ENCODE assay signal across 32 cellular contexts in the genomic region with DNA sequence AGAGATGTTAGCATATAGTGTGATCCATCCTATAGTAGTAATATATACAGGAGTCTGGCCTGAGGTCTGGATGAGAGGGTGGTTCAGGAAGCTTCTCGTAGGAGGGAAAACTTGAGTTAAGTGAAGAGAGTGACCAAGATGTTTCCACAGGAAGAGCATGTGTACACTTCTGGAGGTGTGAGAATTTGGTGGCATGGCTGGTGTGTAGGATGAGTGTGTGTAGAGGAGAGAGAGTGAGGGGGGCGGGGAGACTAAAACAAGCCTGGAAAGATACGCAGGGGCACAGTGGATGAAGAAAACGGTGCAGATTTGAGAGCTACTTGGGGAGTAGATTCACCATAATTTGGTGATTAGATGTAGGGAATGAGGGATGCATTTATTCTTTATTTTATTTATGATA. TPM values are rescaled to one million over a fixed set of nuclear protein-coding genes. Genes with fewer than 3 reads are reported as not detected.
DNase-seq lines count a peak whose midpoint lies in the region; ATAC-seq and TF ChIP-seq lines count a peak whose summit lies in the region.
"Had no signal": no experiment of that assay in that cellular context is flagged by ENCODE, and none has a peak within 500 bp of the region (broad histone marks: within the 10 kb centered on the region; RNA-seq: fewer than 3 reads in every experiment).

No MANE protein-coding gene starts in this region.

- H3K79me1 ChIP-seq in IMR-90 (ENCODE audit: low read depth in 1 of 2, low read length in 2 of 2) (no peaks in the 10 kb centered on the region), H9 (ENCODE audit: insufficient read depth, low read depth, low read length, poor library complexity, severe bottlenecking) (no peaks in the 10 kb centered on the region)

- H2BK12ac ChIP-seq in H9 (ENCODE audit: insufficient read length, low read depth, low read length): no peak overlapping the region

- BruUV-seq in IMR-90 (replicated peaks; lab: Mats Ljungman, UMichigan): no TSS peak

- no peak for TF ChIP-seq POLR2A in IMR-90 (IDR thresholded peaks at IDR 0.05; ENCODE audit: low read depth, low read length)

- H3K4me3 Mint-ChIP-seq in activated T-cell treated with anti-CD3 and anti-CD28 coated beads, Interleukin-2, amount 50 U/mL, for 24 hours: no peak overlapping the region
- H3K4me3 Mint-ChIP-seq in activated T-helper 1 cell treated with anti-CD3 and anti-CD28 coated beads, Interleukin-12 subunit alpha, Interleukin-12 subunit beta, Interleukin-2, Interleukin-4 antibody, amounts not matched to agents 30 ng/mL and 10 ng/mL and 1 ng/mL, durations not matched to agents 14 hours and 24 hours and 36 hours: no peak overlapping the region
- H3K4me3 Mint-ChIP-seq in osteocyte (ENCODE audit: unreplicated experiment) (no peak overlapping the region), H9 (no peak overlapping the region)
- H3K4me3 Mint-ChIP-seq: activated naive CD8-positive, alpha-beta T cell treated with anti-CD3 and anti-CD28 coated beads, Interleukin-2, amount 10 ng/mL, durations not matched to agents 7 days and 5 days; naive thymus-derived CD8-positive, alpha-beta T cell had no signal

- no peak overlapping the region for H4K5ac ChIP-seq in IMR-90 (ENCODE audit: low read depth, low read length)
- H4K5ac ChIP-seq in H9 (ENCODE audit: insufficient read length, low read depth, low read length): no peak overlapping the region

- H2BK120ac ChIP-seq in IMR-90 (ENCODE audit: low read depth, low read length) (no peak overlapping the region), H9 (ENCODE audit: low read depth, low read length, poor library complexity, severe bottlenecking) (no peak overlapping the region)

- H3K9me1 ChIP-seq in IMR-90 (ENCODE audit: insufficient read depth, low read length): no peaks in the 10 kb centered on the region

- no peak overlapping the region for H3T11ph ChIP-seq in H9 (ENCODE audit: low read length)

- peaks cover 21% of the 10 kb centered on the region for H3K27me3 ChIP-seq in IMR-90 (ENCODE audit: control insufficient read depth, insufficient read depth, low read length)
- no peaks in the 10 kb centered on the region for H3K27me3 ChIP-seq in H9 (ENCODE audit: insufficient read depth, low read length)
- H3K27me3 ChIP-seq: cardiac muscle cell, sigmoid colon, tibial nerve had no signal

- no peaks in the 10 kb centered on the region for H3K36me3 ChIP-seq in IMR-90 (ENCODE audit: control insufficient read depth, insufficient read depth, low read length)
- H3K36me3 ChIP-seq: cardiac muscle cell, sigmoid colon, tibial nerve had no signal

- DNase-seq in activated T-cell treated with anti-CD3 and anti-CD28 coated beads, Interleukin-2, amount 50 U/mL, for 24 hours: no peak
- no peak for DNase-seq in activated T-cell treated with anti-CD3 and anti-CD28 coated beads, Interleukin-2, amount 50 U/mL, for 1 hour
- DNase-seq in IMR-90: no peak
- no peak for DNase-seq in activated T-helper 1 cell treated with anti-CD3 and anti-CD28 coated beads, Interleukin-12 subunit alpha, Interleukin-12 subunit beta, Interleukin-2, Interleukin-4 antibody, amounts not matched to agents 30 ng/mL and 10 ng/mL and 1 ng/mL, durations not matched to agents 14 hours and 24 hours and 36 hours (ENCODE audit: low spot score)
- peak; percentile 8 for DNase-seq in osteocyte (ENCODE audit: extremely low spot score, unreplicated experiment)
- no peak for DNase-seq in left lobe of liver (ENCODE audit: low spot score)
- DNase-seq in H9: no peak
- DNase-seq: activated naive CD8-positive, alpha-beta T cell treated with anti-CD3 and anti-CD28 coated beads, Interleukin-2, amount 10 ng/mL, durations not matched to agents 7 days and 5 days; DMS153; effector memory CD4-positive, alpha-beta T cell; hypothalamus; left cardiac atrium; naive thymus-derived CD8-positive, alpha-beta T cell; NCI-H1048; NCI-H2107; SHP77; sigmoid colon; T1000 had no signal

- no peak overlapping the region for H3K23ac ChIP-seq in IMR-90 (ENCODE audit: low read depth, low read length)
- no peak overlapping the region for H3K23ac ChIP-seq in H9 (ENCODE audit: insufficient read length, low read depth, low read length)

- TF ChIP-seq CTCF in IMR-90 (conservative IDR thresholded peaks at IDR 0.05; ENCODE audit: low read depth, low read length) (no peak), osteocyte (IDR thresholded peaks at IDR 0.05) (no peak), H9 (conservative IDR thresholded peaks at IDR 0.05) (no peak)

- H3K4ac ChIP-seq in IMR-90 (ENCODE audit: low read depth, low read length): no peak overlapping the region
- H3K4ac ChIP-seq in H9 (ENCODE audit: low read depth, low read length): no peak overlapping the region

- no peak overlapping the region for H3K18ac ChIP-seq in IMR-90 (ENCODE audit: low read depth, low read length)
- no peak overlapping the region for H3K18ac ChIP-seq in H9 (ENCODE audit: insufficient read length, low read depth, low read length)

- no peak overlapping the region for H2BK20ac ChIP-seq in IMR-90 (ENCODE audit: low read depth, low read length)
- no peak overlapping the region for H2BK20ac ChIP-seq in H9 (ENCODE audit: low read depth, low read length, poor library complexity, severe bottlenecking)

- in situ Hi-C loops in IMR-90 (cut with MboI; ENCODE audit: low sequenced_read_pairs): loop anchor here (25.0 kb wide), 1 partner anchor 587 kb away; a partner anchor contains a TSS

- intact Hi-C loops in IMR-90 (cut with micrococcal nuclease): no loop called here
- intact Hi-C loops in activated T-helper 1 cell treated with anti-CD3 and anti-CD28 coated beads, Interleukin-12 subunit alpha, Interleukin-12 subunit beta, Interleukin-2, Interleukin-4 antibody, amounts not matched to agents 30 ng/mL and 10 ng/mL and 1 ng/mL, durations not matched to agents 14 hours and 24 hours and 36 hours (cut with micrococcal nuclease): loop anchor here (1.0 kb wide), 5 partner anchors 20 to 62 kb away; a partner anchor contains a TSS

- peaks cover 8% of the 10 kb centered on the region for H3K9me3 Mint-ChIP-seq in activated T-cell treated with anti-CD3 and anti-CD28 coated beads, Interleukin-2, amount 50 U/mL, for 24 hours
- H3K9me3 Mint-ChIP-seq in activated T-helper 1 cell treated with anti-CD3 and anti-CD28 coated beads, Interleukin-12 subunit alpha, Interleukin-12 subunit beta, Interleukin-2, Interleukin-4 antibody, amounts not matched to agents 30 ng/mL and 10 ng/mL and 1 ng/mL, durations not matched to agents 14 hours and 24 hours and 36 hours: peaks cover 6% of the 10 kb centered on the region
- H3K9me3 Mint-ChIP-seq in osteocyte (ENCODE audit: unreplicated experiment) (no peaks in the 10 kb centered on the region), H9 (peaks cover 0 to 11% of the 10 kb centered on the region in 2 experiments; a peak in 1 of 5 replicates)

- H3K27ac ChIP-seq in IMR-90 (ENCODE audit: insufficient read depth, low read length): no peak overlapping the region
- no peak overlapping the region for H3K27ac ChIP-seq in H9 (ENCODE audit: insufficient read length, low read depth, low read length)
- H3K27ac ChIP-seq: cardiac muscle cell, coronary artery, epithelial cell of prostate, sigmoid colon, tibial nerve, VCaP had no signal

- no peaks in the 10 kb centered on the region for H3K79me2 ChIP-seq in H9 (ENCODE audit: insufficient read depth, low read length)

- H2BK5ac ChIP-seq in IMR-90 (ENCODE audit: low read depth, low read length, poor library complexity, severe bottlenecking) (no peak overlapping the region), H9 (ENCODE audit: insufficient read length, low read length) (no peak overlapping the region)

- H3K27me3 Mint-ChIP-seq in activated T-cell treated with anti-CD3 and anti-CD28 coated beads, Interleukin-2, amount 50 U/mL, for 24 hours: no peaks in the 10 kb centered on the region
- H3K27me3 Mint-ChIP-seq in activated T-helper 1 cell treated with anti-CD3 and anti-CD28 coated beads, Interleukin-12 subunit alpha, Interleukin-12 subunit beta, Interleukin-2, Interleukin-4 antibody, amounts not matched to agents 30 ng/mL and 10 ng/mL and 1 ng/mL, durations not matched to agents 14 hours and 24 hours and 36 hours (ENCODE audit: insufficient read depth): no peaks in the 10 kb centered on the region
- H3K27me3 Mint-ChIP-seq in osteocyte (ENCODE audit: unreplicated experiment) (peaks cover 14% of the 10 kb centered on the region), H9 (ENCODE audit: low read depth) (no peaks in the 10 kb centered on the region; the same call in 1 of the 2 replicates)
- H3K27me3 Mint-ChIP-seq: activated naive CD8-positive, alpha-beta T cell treated with anti-CD3 and anti-CD28 coated beads, Interleukin-2, amount 10 ng/mL, durations not matched to agents 7 days and 5 days had no signal

- peaks cover 5% of the 10 kb centered on the region for H3K36me3 Mint-ChIP-seq in activated T-cell treated with anti-CD3 and anti-CD28 coated beads, Interleukin-2, amount 50 U/mL, for 24 hours (ENCODE audit: low read depth)
- H3K36me3 Mint-ChIP-seq in activated T-helper 1 cell treated with anti-CD3 and anti-CD28 coated beads, Interleukin-12 subunit alpha, Interleukin-12 subunit beta, Interleukin-2, Interleukin-4 antibody, amounts not matched to agents 30 ng/mL and 10 ng/mL and 1 ng/mL, durations not matched to agents 14 hours and 24 hours and 36 hours (ENCODE audit: low read depth): peaks cover 5% of the 10 kb centered on the region
- H3K36me3 Mint-ChIP-seq in osteocyte (ENCODE audit: unreplicated experiment) (no peaks in the 10 kb centered on the region), H9 (ENCODE audit: insufficient read depth in 1 of 3, low read depth in 3 of 3) (no peaks in the 10 kb centered on the region; a peak in 1 of 7 replicates)
- H3K36me3 Mint-ChIP-seq: naive thymus-derived CD8-positive, alpha-beta T cell had no signal

- H2AK9ac ChIP-seq in IMR-90 (replicated peaks; ENCODE audit: low read depth, low read length, poor library complexity): peak overlapping the region; percentile 48

- no peaks in the 10 kb centered on the region for H3K4me1 ChIP-seq in IMR-90 (ENCODE audit: control insufficient read depth, insufficient read depth, low read length)
- no peaks in the 10 kb centered on the region for H3K4me1 ChIP-seq in H9 (ENCODE audit: insufficient read depth, low read length)
- H3K4me1 ChIP-seq: sigmoid colon had no signal

- H3K14ac ChIP-seq in IMR-90 (replicated peaks; ENCODE audit: low read depth, low read length): no peak overlapping the region
- H3K14ac ChIP-seq in H9 (ENCODE audit: insufficient read depth, low read length): no peak overlapping the region

- H2AFZ ChIP-seq in IMR-90 (replicated peaks; ENCODE audit: low read length, poor library complexity): no peak overlapping the region
- H2AFZ ChIP-seq in H9 (ENCODE audit: low read length): no peak overlapping the region

- ATAC-seq in IMR-90 (ENCODE audit: low read depth) (no peak), left lobe of liver (no peak)
- ATAC-seq: GM12878; left cardiac atrium; naive thymus-derived CD8-positive, alpha-beta T cell; Panc1 had no signal

- H3K56ac ChIP-seq in IMR-90 (ENCODE audit: extremely low read depth, insufficient read depth, low read length) (no peak overlapping the region), H9 (ENCODE audit: insufficient read length, low read depth, low read length) (no peak overlapping the region)

- H4K91ac ChIP-seq in IMR-90 (ENCODE audit: insufficient read depth, low read depth, low read length): no peak overlapping the region
- no peak overlapping the region for H4K91ac ChIP-seq in H9 (ENCODE audit: insufficient read length, low read depth, low read length)

- H3K9ac ChIP-seq in IMR-90 (ENCODE audit: low read depth, low read length) (no peak overlapping the region), H9 (ENCODE audit: extremely low read depth, insufficient read length, low read length) (no peak overlapping the region)

- TF ChIP-seq RAD21 in IMR-90 (IDR thresholded peaks at IDR 0.05; ENCODE audit: low read length): no peak

- H4K20me1 ChIP-seq in IMR-90 (ENCODE audit: insufficient read depth, low read length): no peaks in the 10 kb centered on the region
- no peaks in the 10 kb centered on the region for H4K20me1 ChIP-seq in H9 (ENCODE audit: control insufficient read depth, insufficient read depth, insufficient read length)

- no peak overlapping the region for H2BK15ac ChIP-seq in IMR-90 (ENCODE audit: low read depth, low read length)
- no peak overlapping the region for H2BK15ac ChIP-seq in H9 (ENCODE audit: low read depth, low read length)

- peaks cover 58% of the 10 kb centered on the region for H3K4me1 Mint-ChIP-seq in activated T-cell treated with anti-CD3 and anti-CD28 coated beads, Interleukin-2, amount 50 U/mL, for 24 hours (ENCODE audit: low read depth)
- H3K4me1 Mint-ChIP-seq in activated T-helper 1 cell treated with anti-CD3 and anti-CD28 coated beads, Interleukin-12 subunit alpha, Interleukin-12 subunit beta, Interleukin-2, Interleukin-4 antibody, amounts not matched to agents 30 ng/mL and 10 ng/mL and 1 ng/mL, durations not matched to agents 14 hours and 24 hours and 36 hours (ENCODE audit: low read depth): peaks cover 48% of the 10 kb centered on the region
- H3K4me1 Mint-ChIP-seq in osteocyte (ENCODE audit: unreplicated experiment): no peaks in the 10 kb centered on the region
- no peaks in the 10 kb centered on the region for H3K4me1 Mint-ChIP-seq in H9

- no peaks in the 10 kb centered on the region for H3K9me3 ChIP-seq in IMR-90 (ENCODE audit: control insufficient read depth, insufficient read depth, low read length)
- H3K9me3 ChIP-seq in H9 (ENCODE audit: control insufficient read depth, low read depth, low read length): no peaks in the 10 kb centered on the region
- H3K9me3 ChIP-seq: sigmoid colon, tibial nerve had no signal

- dilution Hi-C loops in IMR-90 (cut with HindIII; ENCODE audit: low sequenced_read_pairs, unreplicated experiment): loop anchor here (25.0 kb wide), 1 partner anchor 312 kb away; no protein-coding TSS in a partner anchor

- H3K4me2 ChIP-seq in IMR-90 (ENCODE audit: low read depth, low read length) (no peak overlapping the region), H9 (ENCODE audit: insufficient read depth, insufficient read length, low read length) (no peak overlapping the region)

- POLR2A ChIA-PET in IMR-90 (lab: Charles Lee; ENCODE audit: unreplicated experiment): no interaction called here

- peak overlapping the region; percentile 71 for H3K27ac Mint-ChIP-seq in activated T-cell treated with anti-CD3 and anti-CD28 coated beads, Interleukin-2, amount 50 U/mL, for 24 hours
- H3K27ac Mint-ChIP-seq in activated T-helper 1 cell treated with anti-CD3 and anti-CD28 coated beads, Interleukin-12 subunit alpha, Interleukin-12 subunit beta, Interleukin-2, Interleukin-4 antibody, amounts not matched to agents 30 ng/mL and 10 ng/mL and 1 ng/mL, durations not matched to agents 14 hours and 24 hours and 36 hours: peak overlapping the region; percentile 79
- H3K27ac Mint-ChIP-seq in osteocyte (ENCODE audit: unreplicated experiment) (no peak overlapping the region), H9 (no peak overlapping the region; a peak in 1 of 7 replicates)
- H3K27ac Mint-ChIP-seq: activated naive CD8-positive, alpha-beta T cell treated with anti-CD3 and anti-CD28 coated beads, Interleukin-2, amount 10 ng/mL, durations not matched to agents 7 days and 5 days had no signal

- CTCF ChIA-PET in IMR-90 (lab: Yijun Ruan, JAX): no interaction called here

- H3K23me2 ChIP-seq in H9 (ENCODE audit: insufficient read length, low read depth, low read length, poor library complexity, severe bottlenecking): no peaks in the 10 kb centered on the region

- no peak overlapping the region for H3K4me3 ChIP-seq in IMR-90 (ENCODE audit: insufficient read depth, low read depth, low read length)
- H3K4me3 ChIP-seq: cardiac muscle cell, coronary artery, GM12878, sigmoid colon, tibial nerve had no signal

- 72% methylated on average over 3 of the region's 4 CpGs; no CpG with 5 or more reads in 1 of the 2 experiments for WGBS in IMR-90 (ENCODE audit: extremely low coverage in 2 of 2, insufficient read length in 1 of 2), 2 experiments
- WGBS in H9 (ENCODE audit: extremely low coverage, insufficient read length, low lambda C conversion rate): no CpG with 5 or more reads among the region's 4 CpGs

- H4K8ac ChIP-seq in IMR-90 (ENCODE audit: low read depth in 2 of 2, low read length in 2 of 2) (no peak overlapping the region), H9 (replicated peaks; ENCODE audit: insufficient read length, low read depth, low read length) (no peak overlapping the region)

- H2AK5ac ChIP-seq in IMR-90 (ENCODE audit: low read depth, low read length) (no peak overlapping the region), H9 (ENCODE audit: insufficient read length, low read length) (no peak overlapping the region)

RNA-seq across cellular contexts. Expression of a gene that starts 43.5 kb away (rescaled TPM):
- total RNA-seq in IMR-90 (2012; rRNA removed) (not detected in 2 replicates), osteocyte (not detected in 2 replicates), left lobe of liver (0.13 TPM), H9 (2021) (not detected in 2 replicates)
- not detected in 2 replicates for polyA plus RNA-seq in IMR-90 (2012; rRNA removed)
- not detected in 2 replicates for polyA plus RNA-seq in IMR-90 (2012; cell fraction: cytosol; rRNA removed)
- polyA plus RNA-seq in IMR-90 (2012; cell fraction: nucleus; rRNA removed; ENCODE audit: low replicate concordance): 0.17 TPM in 1 of 2 replicates, not detected in the other
- 118 and 124 TPM in 2 replicates for total RNA-seq in activated T-helper 1 cell treated with anti-CD3 and anti-CD28 coated beads, Interleukin-12 subunit alpha, Interleukin-12 subunit beta, Interleukin-2, Interleukin-4 antibody, amounts not matched to agents 30 ng/mL and 10 ng/mL and 1 ng/mL, durations not matched to agents 14 hours and 24 hours and 36 hours
- total RNA-seq: astrocyte, cardiac muscle cell, glomerular endothelial cell, GM12878, H1, HT1080, pulmonary artery endothelial cell, tibial nerve had no signal
- polyA plus RNA-seq: AG04450, BJ, cardiac muscle cell, GM12878, H1 had no signal

Comparison
In these comparisons a context has a peak if more than half of its experiments do, and no peak if none do; other contexts are left out.
1. H3K27ac Mint-ChIP-seq: peak in activated T-cell treated with anti-CD3 and anti-CD28 coated beads, Interleukin-2, amount 50 U/mL, for 24 hours (single experiment) and activated T-helper 1 cell treated with anti-CD3 and anti-CD28 coated beads, Interleukin-12 subunit alpha, Interleukin-12 subunit beta, Interleukin-2, Interleukin-4 antibody, amounts not matched to agents 30 ng/mL and 10 ng/mL and 1 ng/mL, durations not matched to agents 14 hours and 24 hours and 36 hours (single experiment); none in osteocyte (single experiment) and H9 (0 of 3).
2. RNA of a gene that starts 43.5 kb away (total RNA-seq): 118 to 124 TPM in activated T-helper 1 cell treated with anti-CD3 and anti-CD28 coated beads, Interleukin-12 subunit alpha, Interleukin-12 subunit beta, Interleukin-2, Interleukin-4 antibody, amounts not matched to agents 30 ng/mL and 10 ng/mL and 1 ng/mL, durations not matched to agents 14 hours and 24 hours and 36 hours; not detected in osteocyte, 0.13 TPM in left lobe of liver (single experiment), not detected in IMR-90 and not detected in H9; every median in the first group is over 10 times any median in the second.